In the genomic region with DNA sequence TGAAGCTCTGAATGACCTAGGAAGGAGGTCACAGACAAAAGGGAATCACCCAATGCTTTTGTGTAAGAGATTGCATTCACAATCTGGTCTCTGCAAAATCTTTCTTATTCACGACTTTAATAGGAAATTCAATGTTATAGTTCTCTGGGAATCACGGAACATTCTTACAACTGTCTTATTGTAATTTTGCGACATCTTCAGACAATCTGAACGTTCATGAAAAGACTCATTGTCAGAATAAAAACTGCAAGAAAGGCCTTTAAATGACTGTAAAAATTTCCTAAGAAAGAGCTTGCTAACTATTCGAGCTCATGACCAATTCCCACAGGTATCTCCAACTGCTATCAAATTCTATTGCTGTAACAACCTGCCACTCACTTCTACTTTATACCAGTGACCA, we compare ENCODE assay signal across 17 cellular contexts.
DNase-seq lines count a peak whose midpoint lies in the region.
"Had no signal": no experiment of that assay in that cellular context is flagged by ENCODE, and none has a peak within 500 bp of the region (broad histone marks: within the 10 kb centered on the region; RNA-seq: fewer than 3 reads in every experiment).

No MANE protein-coding gene starts in this region.

- H3K4me1 ChIP-seq in ACC112 (ENCODE audit: control insufficient read depth, insufficient read depth, low read length, unreplicated experiment) (peaks cover 43% of the 10 kb centered on the region), GM23248 (ENCODE audit: insufficient read depth) (peaks cover 36% of the 10 kb centered on the region), skeletal muscle satellite cell (ENCODE audit: control insufficient read depth, insufficient read depth, low read length) (peaks cover 43% of the 10 kb centered on the region)
- H3K4me1 ChIP-seq: Caco-2 had no signal

- H3K9me2 ChIP-seq in GM23248 (ENCODE audit: insufficient read depth), result no peaks in the 10 kb centered on the region

- H3K27me3 ChIP-seq in ACC112 (ENCODE audit: insufficient read depth, low read length) (no peaks in the 10 kb centered on the region), GM23248 (replicated peaks; ENCODE audit: insufficient read depth) (no peaks in the 10 kb centered on the region), skeletal muscle satellite cell (ENCODE audit: control insufficient read depth, insufficient read depth, low read length) (no peaks in the 10 kb centered on the region)

- H3F3A ChIP-seq in GM23248 (ENCODE audit: insufficient read depth), result peaks cover 37% of the 10 kb centered on the region

- H4K20me1 ChIP-seq in GM23248 (ENCODE audit: insufficient read depth), result no peaks in the 10 kb centered on the region

- peak overlapping the region; percentile 54 for H3K9ac ChIP-seq in GM23248
- H3K9ac ChIP-seq in skeletal muscle satellite cell (ENCODE audit: low read depth, low read length), result peak overlapping the region; percentile 2

- no peaks in the 10 kb centered on the region for H3K36me3 ChIP-seq in ACC112 (ENCODE audit: insufficient read depth, low read length)
- no peaks in the 10 kb centered on the region for H3K36me3 ChIP-seq in GM23248 (ENCODE audit: low read depth)
- peaks cover 3% of the 10 kb centered on the region for H3K36me3 ChIP-seq in skeletal muscle satellite cell (ENCODE audit: insufficient read depth, low read length)

- DNase-seq in GM23248 (no peak), foreskin melanocyte (peak; percentile 62), DMS114 treated with DMSO at 0.1 percent for 48 hours (lab: John Stamatoyannopoulos, UW; ENCODE audit: unreplicated experiment) (no peak), AG08395 (ENCODE audit: low spot score) (no peak)
- no peak for DNase-seq in activated effector memory CD4-positive, alpha-beta T cell treated with anti-CD3 and anti-CD28 coated beads, Interleukin-2, amount 50 U/mL, for 16 hours
- DNase-seq: ACHN; C1 segment of cervical spinal cord; Caco-2; CD4-positive, alpha-beta memory T cell; DMS79; EL; GDM1; H9 had no signal

- no peak overlapping the region for H3K4me3 ChIP-seq in ACC112 (ENCODE audit: low read depth, low read length)
- no peak overlapping the region for H3K4me3 ChIP-seq in GM23248
- no peak overlapping the region for H3K4me3 ChIP-seq in skeletal muscle satellite cell (ENCODE audit: low read length)
- H3K4me3 ChIP-seq: GM12878 had no signal

- H3K27ac ChIP-seq in ACC112 (ENCODE audit: low read depth, low read length) (peak overlapping the region; percentile 77), GM23248 (peak overlapping the region; percentile 87)
- H3K27ac ChIP-seq: 22Rv1 had no signal

- in situ Hi-C loops in GM23248 (cut with MboI), result no loop called here

- WGBS in GM23248 (ENCODE audit: low coverage in 1 of 2, low lambda C conversion rate in 2 of 2, missing lambda C conversion rate in 2 of 2), 2 experiments, result 80 to 81% methylated on average over 5 of the region's 5 CpGs

- H2AFZ ChIP-seq in ACC112 (ENCODE audit: low read length, unreplicated experiment) (no peak overlapping the region), GM23248 (no peak overlapping the region)

- H3K79me2 ChIP-seq in ACC112 (ENCODE audit: control insufficient read depth, insufficient read depth, low read length, unreplicated experiment), result peaks cover 7% of the 10 kb centered on the region
- H3K79me2 ChIP-seq in GM23248 (ENCODE audit: insufficient read depth), result no peaks in the 10 kb centered on the region; the same call in 1 of the 2 replicates

- H3K9me3 ChIP-seq in GM23248 (ENCODE audit: low read depth), result no peaks in the 10 kb centered on the region
- H3K9me3 ChIP-seq in skeletal muscle satellite cell (replicated peaks; ENCODE audit: low read length), result no peaks in the 10 kb centered on the region
- H3K9me3 ChIP-seq: Caco-2 had no signal

- H3K4me2 ChIP-seq in GM23248 (ENCODE audit: unreplicated experiment) (no peak overlapping the region), skeletal muscle satellite cell (ENCODE audit: low read length) (no peak overlapping the region)
